Comparison of ENCODE assay signal across 8 cellular contexts in the genomic region with DNA sequence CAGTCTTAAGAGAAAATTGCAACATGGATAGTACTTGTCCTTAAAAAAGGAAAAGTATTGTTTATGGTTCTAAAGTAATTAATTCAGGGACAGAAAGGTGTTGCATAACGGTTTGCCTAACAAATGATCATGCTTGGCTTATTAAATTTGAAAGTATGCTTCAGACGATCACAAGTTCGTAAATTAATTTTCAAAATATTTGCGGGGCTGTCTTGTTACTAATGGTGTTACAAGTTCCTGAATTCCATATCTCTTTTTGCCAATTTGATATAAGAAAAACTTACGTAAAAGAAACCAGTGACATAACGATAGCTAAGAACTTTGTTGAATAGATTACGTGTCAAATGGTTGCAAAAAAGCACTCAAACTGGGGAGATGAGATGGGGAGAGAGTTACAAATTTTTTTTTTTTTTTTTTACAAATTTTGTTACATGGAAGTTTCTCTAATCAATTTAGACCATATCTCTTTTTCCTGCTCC. TPM values are rescaled to one million over a fixed set of nuclear protein-coding genes. Genes with fewer than 3 reads are reported as not detected.
DNase-seq lines count a peak whose midpoint lies in the region; ATAC-seq and TF ChIP-seq lines count a peak whose summit lies in the region.

No MANE protein-coding gene starts in this region.

- TF ChIP-seq CTCF in brain (conservative IDR thresholded peaks at IDR 0.05): no peak
- TF ChIP-seq CTCF in mesothelial cell of epicardium (IDR thresholded peaks at IDR 0.05; ENCODE audit: unreplicated experiment): no peak

- no peak for ATAC-seq in right cardiac atrium
- ATAC-seq in left ventricle myocardium superior: no peak

- H3K9me3 ChIP-seq in right cardiac atrium (ENCODE audit: control insufficient read depth, low read length): no peaks in the 10 kb centered on the region

- H3K27ac Mint-ChIP-seq in brain (peak overlapping the region in 4 of 5 experiments; percentile 93 to 98 (median 95)), mesothelial cell of epicardium (peak overlapping the region; percentile 95)

- DNase-seq in right cardiac atrium (no peak), left ventricle myocardium superior (no peak), mesothelial cell of epicardium (ENCODE audit: low spot score in 2 of 2, unreplicated experiment in 2 of 2) (no peak), NCI-H146 (lab: John Stamatoyannopoulos, UW) (no peak), amygdala (lab: John Stamatoyannopoulos, UW) (no peak), NCI-H1105 (lab: John Stamatoyannopoulos, UW) (no peak), NCI-H1105 treated with DMSO at 0.1 percent for 48 hours (lab: John Stamatoyannopoulos, UW) (no peak)

- peak overlapping the region; percentile 93 to 99 (median 97) for H3K4me3 Mint-ChIP-seq in brain
- H3K4me3 Mint-ChIP-seq in mesothelial cell of epicardium: peak overlapping the region; percentile 83

- H3K27me3 Mint-ChIP-seq in brain (peaks cover 12% of the 10 kb centered on the region), mesothelial cell of epicardium (ENCODE audit: low read depth) (no peaks in the 10 kb centered on the region)

- H3K27ac ChIP-seq in right cardiac atrium (ENCODE audit: low read length): no peak overlapping the region

- H3K27me3 ChIP-seq in right cardiac atrium (ENCODE audit: control insufficient read depth, insufficient read depth): no peaks in the 10 kb centered on the region

- H3K4me1 ChIP-seq in right cardiac atrium (ENCODE audit: control insufficient read depth, insufficient read depth, low read length): no peaks in the 10 kb centered on the region

- H3K36me3 Mint-ChIP-seq in brain: no peaks in the 10 kb centered on the region
- H3K36me3 Mint-ChIP-seq in mesothelial cell of epicardium: no peaks in the 10 kb centered on the region

- peak overlapping the region; percentile 75 for H3K4me3 ChIP-seq in right cardiac atrium (ENCODE audit: low read length)

- H3K4me1 Mint-ChIP-seq in brain: peaks cover 61% of the 10 kb centered on the region
- peaks cover 48% of the 10 kb centered on the region for H3K4me1 Mint-ChIP-seq in mesothelial cell of epicardium

- WGBS in right cardiac atrium: 40% methylated on average over 7 of the region's 7 CpGs

- intact Hi-C loops in right cardiac atrium (cut with DNase I): no loop called here
- intact Hi-C loops in left ventricle myocardium superior (cut with micrococcal nuclease): no loop called here

- H3K9me3 Mint-ChIP-seq in brain (peaks cover 0 to 4% (median 0%) of the 10 kb centered on the region in 5 experiments), mesothelial cell of epicardium (no peaks in the 10 kb centered on the region)

RNA-seq across cellular contexts. Expression of a gene that starts 1.3 kb away (rescaled TPM):
- total RNA-seq in right cardiac atrium (10 to 100 TPM; 17.7 to 24.1 (median 20.2) TPM), left ventricle myocardium superior (14.2 TPM), mesothelial cell of epicardium (48.3 to 52.2 TPM (median 51.7 TPM) in 3 replicates)
- polyA plus RNA-seq in right cardiac atrium (3.8 TPM), brain (ENCODE audit: insufficient read depth, low read depth, low replicate concordance) (4.8 TPM)

RNA-seq across cellular contexts. Expression of a gene that starts 49.2 kb away (rescaled TPM):
- total RNA-seq in right cardiac atrium (10 to 100 TPM; 26.9 to 35.4 (median 29.8) TPM), left ventricle myocardium superior (20.3 TPM), mesothelial cell of epicardium (50.7 to 53.6 TPM (median 52.5 TPM) in 3 replicates)
- polyA plus RNA-seq in right cardiac atrium (4.9 TPM), brain (ENCODE audit: insufficient read depth, low read depth, low replicate concordance) (13.7 TPM)
